In the genomic region with DNA sequence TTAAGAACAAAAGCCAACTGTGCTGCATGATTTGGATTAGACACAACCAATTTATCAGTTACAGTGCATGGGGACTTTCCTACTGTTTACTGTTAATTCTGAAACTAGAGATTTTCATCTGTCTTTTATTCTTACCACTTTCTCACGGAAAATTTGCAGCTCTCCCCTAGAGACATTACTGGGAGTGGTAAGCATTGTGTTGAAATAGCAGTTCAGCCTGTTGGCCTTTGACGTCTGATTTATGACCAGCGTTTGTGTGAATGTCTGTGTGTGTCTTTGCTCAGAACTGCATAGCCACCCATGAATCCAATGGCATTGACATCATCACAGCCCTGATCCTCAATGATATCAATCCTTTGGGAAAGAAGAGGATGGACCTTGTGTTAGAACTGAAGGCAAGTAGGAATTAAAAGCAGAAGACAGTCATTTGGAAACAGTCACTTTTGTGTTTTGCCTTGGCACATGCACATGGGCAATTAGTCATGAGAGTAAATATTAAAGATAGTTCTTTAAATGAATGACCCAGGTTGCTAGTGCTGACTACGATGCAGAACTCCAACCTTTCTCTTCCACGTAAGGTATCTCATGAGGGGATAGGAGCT, we compare ENCODE assay signal across 1 cellular context.
TF ChIP-seq lines count a peak whose summit lies in the region.

No MANE protein-coding gene starts in this region.

TF ChIP-seq in GM12878, 131 proteins besides CTCF, POLR2A, EP300 and RAD21 (continued from another document and continues in another):
- TF ChIP-seq, protein P1, sequence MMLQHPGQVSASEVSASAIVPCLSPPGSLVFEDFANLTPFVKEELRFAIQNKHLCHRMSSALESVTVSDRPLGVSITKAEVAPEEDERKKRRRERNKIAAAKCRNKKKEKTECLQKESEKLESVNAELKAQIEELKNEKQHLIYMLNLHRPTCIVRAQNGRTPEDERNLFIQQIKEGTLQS (IDR thresholded peaks at IDR 0.05; ENCODE audit: borderline replicate concordance, extremely low read depth, low read depth, low read length), result no peak
- TF ChIP-seq KAT2A (conservative IDR thresholded peaks at IDR 0.05; ENCODE audit: control insufficient read depth, low read depth, low read length) (no peak), ATF7 (IDR thresholded peaks at IDR 0.05; ENCODE audit: low read depth) (peak; percentile 90), STAT1 (conservative IDR thresholded peaks at IDR 0.05) (no peak), CHD2 (IDR thresholded peaks at IDR 0.05; ENCODE audit: borderline replicate concordance, low read depth, low read length) (peak; percentile 64), PML (IDR thresholded peaks at IDR 0.05; ENCODE audit: low read length) (no peak), NR2C1 (IDR thresholded peaks at IDR 0.05) (peak; percentile 26; the same call in 1 of the 2 replicates), SPI1 (IDR thresholded peaks at IDR 0.05; ENCODE audit: borderline replicate concordance, insufficient read depth, low read depth, low read length) (no peak), YBX1 (IDR thresholded peaks at IDR 0.05) (0 out of 2 replicates have a peak, but pooled peaks have one; percentile 27), TARDBP (IDR thresholded peaks at IDR 0.05; ENCODE audit: borderline replicate concordance) (no peak), IKZF1 (conservative IDR thresholded peaks at IDR 0.05) (peak; percentile 93), MTA2 (IDR thresholded peaks at IDR 0.05; ENCODE audit: low read depth) (peak; percentile 90), RUNX3 (IDR thresholded peaks at IDR 0.05; ENCODE audit: low read length) (peak; percentile 88), ZBED1 (IDR thresholded peaks at IDR 0.05; ENCODE audit: borderline replicate concordance) (peak; percentile 70; the same call in 1 of the 2 replicates), SIX5 (IDR thresholded peaks at IDR 0.05; ENCODE audit: low read depth, low read length, severe bottlenecking) (no peak), EGR1 (IDR thresholded peaks at IDR 0.05; ENCODE audit: borderline replicate concordance in 1 of 2, low read depth in 2 of 2, low read length in 2 of 2) (no peak), BHLHE40 (IDR thresholded peaks at IDR 0.05; ENCODE audit: borderline replicate concordance in 1 of 2, low read depth in 2 of 2, low read length in 1 of 2) (peak; percentile 70 to 77), TAF1 (IDR thresholded peaks at IDR 0.05; ENCODE audit: borderline replicate concordance, low read depth, low read length) (no peak), TCF3 (IDR thresholded peaks at IDR 0.05; ENCODE audit: borderline replicate concordance, insufficient read depth, low read depth, low read length) (no peak), ZSCAN29 (IDR thresholded peaks at IDR 0.05) (no peak), RELA (IDR thresholded peaks at IDR 0.05; ENCODE audit: borderline replicate concordance, partially characterized antibody) (peak; percentile 77), MYC (IDR thresholded peaks at IDR 0.05; ENCODE audit: insufficient read depth, insufficient read length, insufficient replicate concordance, low read length, severe bottlenecking) (no peak), SMARCA5 (IDR thresholded peaks at IDR 0.05) (peak; percentile 81; the same call in 1 of the 2 replicates), ZNF217 (IDR thresholded peaks at IDR 0.05) (no peak; the same call in 1 of the 2 replicates), RB1 (IDR thresholded peaks at IDR 0.05; ENCODE audit: borderline replicate concordance) (no peak; the same call in 1 of the 2 replicates), CBFB (IDR thresholded peaks at IDR 0.05; ENCODE audit: low read depth) (peak; percentile 86), BCL11A (IDR thresholded peaks at IDR 0.05; ENCODE audit: low read depth, low read length) (peak; percentile 71)
- TF ChIP-seq, protein P2, sequence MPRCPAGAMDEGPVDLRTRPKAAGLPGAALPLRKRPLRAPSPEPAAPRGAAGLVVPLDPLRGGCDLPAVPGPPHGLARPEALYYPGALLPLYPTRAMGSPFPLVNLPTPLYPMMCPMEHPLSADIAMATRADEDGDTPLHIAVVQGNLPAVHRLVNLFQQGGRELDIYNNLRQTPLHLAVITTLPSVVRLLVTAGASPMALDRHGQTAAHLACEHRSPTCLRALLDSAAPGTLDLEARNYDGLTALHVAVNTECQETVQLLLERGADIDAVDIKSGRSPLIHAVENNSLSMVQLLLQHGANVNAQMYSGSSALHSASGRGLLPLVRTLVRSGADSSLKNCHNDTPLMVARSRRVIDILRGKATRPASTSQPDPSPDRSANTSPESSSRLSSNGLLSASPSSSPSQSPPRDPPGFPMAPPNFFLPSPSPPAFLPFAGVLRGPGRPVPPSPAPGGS (IDR thresholded peaks at IDR 0.05; ENCODE audit: borderline replicate concordance, insufficient read depth, low read depth, low read length, poor library complexity, severe bottlenecking), result peak; percentile 100
- TF ChIP-seq, protein P3, sequence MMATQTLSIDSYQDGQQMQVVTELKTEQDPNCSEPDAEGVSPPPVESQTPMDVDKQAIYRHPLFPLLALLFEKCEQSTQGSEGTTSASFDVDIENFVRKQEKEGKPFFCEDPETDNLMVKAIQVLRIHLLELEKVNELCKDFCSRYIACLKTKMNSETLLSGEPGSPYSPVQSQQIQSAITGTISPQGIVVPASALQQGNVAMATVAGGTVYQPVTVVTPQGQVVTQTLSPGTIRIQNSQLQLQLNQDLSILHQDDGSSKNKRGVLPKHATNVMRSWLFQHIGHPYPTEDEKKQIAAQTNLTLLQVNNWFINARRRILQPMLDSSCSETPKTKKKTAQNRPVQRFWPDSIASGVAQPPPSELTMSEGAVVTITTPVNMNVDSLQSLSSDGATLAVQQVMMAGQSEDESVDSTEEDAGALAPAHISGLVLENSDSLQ (IDR thresholded peaks at IDR 0.05), result peak; percentile 88
- TF ChIP-seq, protein P4, sequence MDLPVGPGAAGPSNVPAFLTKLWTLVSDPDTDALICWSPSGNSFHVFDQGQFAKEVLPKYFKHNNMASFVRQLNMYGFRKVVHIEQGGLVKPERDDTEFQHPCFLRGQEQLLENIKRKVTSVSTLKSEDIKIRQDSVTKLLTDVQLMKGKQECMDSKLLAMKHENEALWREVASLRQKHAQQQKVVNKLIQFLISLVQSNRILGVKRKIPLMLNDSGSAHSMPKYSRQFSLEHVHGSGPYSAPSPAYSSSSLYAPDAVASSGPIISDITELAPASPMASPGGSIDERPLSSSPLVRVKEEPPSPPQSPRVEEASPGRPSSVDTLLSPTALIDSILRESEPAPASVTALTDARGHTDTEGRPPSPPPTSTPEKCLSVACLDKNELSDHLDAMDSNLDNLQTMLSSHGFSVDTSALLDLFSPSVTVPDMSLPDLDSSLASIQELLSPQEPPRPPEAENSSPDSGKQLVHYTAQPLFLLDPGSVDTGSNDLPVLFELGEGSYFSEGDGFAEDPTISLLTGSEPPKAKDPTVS (IDR thresholded peaks at IDR 0.05; ENCODE audit: low read depth, low read length), result no peak
- TF ChIP-seq, protein P5, sequence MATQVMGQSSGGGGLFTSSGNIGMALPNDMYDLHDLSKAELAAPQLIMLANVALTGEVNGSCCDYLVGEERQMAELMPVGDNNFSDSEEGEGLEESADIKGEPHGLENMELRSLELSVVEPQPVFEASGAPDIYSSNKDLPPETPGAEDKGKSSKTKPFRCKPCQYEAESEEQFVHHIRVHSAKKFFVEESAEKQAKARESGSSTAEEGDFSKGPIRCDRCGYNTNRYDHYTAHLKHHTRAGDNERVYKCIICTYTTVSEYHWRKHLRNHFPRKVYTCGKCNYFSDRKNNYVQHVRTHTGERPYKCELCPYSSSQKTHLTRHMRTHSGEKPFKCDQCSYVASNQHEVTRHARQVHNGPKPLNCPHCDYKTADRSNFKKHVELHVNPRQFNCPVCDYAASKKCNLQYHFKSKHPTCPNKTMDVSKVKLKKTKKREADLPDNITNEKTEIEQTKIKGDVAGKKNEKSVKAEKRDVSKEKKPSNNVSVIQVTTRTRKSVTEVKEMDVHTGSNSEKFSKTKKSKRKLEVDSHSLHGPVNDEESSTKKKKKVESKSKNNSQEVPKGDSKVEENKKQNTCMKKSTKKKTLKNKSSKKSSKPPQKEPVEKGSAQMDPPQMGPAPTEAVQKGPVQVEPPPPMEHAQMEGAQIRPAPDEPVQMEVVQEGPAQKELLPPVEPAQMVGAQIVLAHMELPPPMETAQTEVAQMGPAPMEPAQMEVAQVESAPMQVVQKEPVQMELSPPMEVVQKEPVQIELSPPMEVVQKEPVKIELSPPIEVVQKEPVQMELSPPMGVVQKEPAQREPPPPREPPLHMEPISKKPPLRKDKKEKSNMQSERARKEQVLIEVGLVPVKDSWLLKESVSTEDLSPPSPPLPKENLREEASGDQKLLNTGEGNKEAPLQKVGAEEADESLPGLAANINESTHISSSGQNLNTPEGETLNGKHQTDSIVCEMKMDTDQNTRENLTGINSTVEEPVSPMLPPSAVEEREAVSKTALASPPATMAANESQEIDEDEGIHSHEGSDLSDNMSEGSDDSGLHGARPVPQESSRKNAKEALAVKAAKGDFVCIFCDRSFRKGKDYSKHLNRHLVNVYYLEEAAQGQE (IDR thresholded peaks at IDR 0.05; ENCODE audit: low read depth, low read length), result no peak
- TF ChIP-seq, protein P6, sequence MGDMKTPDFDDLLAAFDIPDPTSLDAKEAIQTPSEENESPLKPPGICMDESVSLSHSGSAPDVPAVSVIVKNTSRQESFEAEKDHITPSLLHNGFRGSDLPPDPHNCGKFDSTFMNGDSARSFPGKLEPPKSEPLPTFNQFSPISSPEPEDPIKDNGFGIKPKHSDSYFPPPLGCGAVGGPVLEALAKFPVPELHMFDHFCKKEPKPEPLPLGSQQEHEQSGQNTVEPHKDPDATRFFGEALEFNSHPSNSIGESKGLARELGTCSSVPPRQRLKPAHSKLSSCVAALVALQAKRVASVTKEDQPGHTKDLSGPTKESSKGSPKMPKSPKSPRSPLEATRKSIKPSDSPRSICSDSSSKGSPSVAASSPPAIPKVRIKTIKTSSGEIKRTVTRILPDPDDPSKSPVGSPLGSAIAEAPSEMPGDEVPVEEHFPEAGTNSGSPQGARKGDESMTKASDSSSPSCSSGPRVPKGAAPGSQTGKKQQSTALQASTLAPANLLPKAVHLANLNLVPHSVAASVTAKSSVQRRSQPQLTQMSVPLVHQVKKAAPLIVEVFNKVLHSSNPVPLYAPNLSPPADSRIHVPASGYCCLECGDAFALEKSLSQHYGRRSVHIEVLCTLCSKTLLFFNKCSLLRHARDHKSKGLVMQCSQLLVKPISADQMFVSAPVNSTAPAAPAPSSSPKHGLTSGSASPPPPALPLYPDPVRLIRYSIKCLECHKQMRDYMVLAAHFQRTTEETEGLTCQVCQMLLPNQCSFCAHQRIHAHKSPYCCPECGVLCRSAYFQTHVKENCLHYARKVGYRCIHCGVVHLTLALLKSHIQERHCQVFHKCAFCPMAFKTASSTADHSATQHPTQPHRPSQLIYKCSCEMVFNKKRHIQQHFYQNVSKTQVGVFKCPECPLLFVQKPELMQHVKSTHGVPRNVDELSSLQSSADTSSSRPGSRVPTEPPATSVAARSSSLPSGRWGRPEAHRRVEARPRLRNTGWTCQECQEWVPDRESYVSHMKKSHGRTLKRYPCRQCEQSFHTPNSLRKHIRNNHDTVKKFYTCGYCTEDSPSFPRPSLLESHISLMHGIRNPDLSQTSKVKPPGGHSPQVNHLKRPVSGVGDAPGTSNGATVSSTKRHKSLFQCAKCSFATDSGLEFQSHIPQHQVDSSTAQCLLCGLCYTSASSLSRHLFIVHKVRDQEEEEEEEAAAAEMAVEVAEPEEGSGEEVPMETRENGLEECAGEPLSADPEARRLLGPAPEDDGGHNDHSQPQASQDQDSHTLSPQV (IDR thresholded peaks at IDR 0.05), result peak; percentile 97
- TF ChIP-seq, protein P7, sequence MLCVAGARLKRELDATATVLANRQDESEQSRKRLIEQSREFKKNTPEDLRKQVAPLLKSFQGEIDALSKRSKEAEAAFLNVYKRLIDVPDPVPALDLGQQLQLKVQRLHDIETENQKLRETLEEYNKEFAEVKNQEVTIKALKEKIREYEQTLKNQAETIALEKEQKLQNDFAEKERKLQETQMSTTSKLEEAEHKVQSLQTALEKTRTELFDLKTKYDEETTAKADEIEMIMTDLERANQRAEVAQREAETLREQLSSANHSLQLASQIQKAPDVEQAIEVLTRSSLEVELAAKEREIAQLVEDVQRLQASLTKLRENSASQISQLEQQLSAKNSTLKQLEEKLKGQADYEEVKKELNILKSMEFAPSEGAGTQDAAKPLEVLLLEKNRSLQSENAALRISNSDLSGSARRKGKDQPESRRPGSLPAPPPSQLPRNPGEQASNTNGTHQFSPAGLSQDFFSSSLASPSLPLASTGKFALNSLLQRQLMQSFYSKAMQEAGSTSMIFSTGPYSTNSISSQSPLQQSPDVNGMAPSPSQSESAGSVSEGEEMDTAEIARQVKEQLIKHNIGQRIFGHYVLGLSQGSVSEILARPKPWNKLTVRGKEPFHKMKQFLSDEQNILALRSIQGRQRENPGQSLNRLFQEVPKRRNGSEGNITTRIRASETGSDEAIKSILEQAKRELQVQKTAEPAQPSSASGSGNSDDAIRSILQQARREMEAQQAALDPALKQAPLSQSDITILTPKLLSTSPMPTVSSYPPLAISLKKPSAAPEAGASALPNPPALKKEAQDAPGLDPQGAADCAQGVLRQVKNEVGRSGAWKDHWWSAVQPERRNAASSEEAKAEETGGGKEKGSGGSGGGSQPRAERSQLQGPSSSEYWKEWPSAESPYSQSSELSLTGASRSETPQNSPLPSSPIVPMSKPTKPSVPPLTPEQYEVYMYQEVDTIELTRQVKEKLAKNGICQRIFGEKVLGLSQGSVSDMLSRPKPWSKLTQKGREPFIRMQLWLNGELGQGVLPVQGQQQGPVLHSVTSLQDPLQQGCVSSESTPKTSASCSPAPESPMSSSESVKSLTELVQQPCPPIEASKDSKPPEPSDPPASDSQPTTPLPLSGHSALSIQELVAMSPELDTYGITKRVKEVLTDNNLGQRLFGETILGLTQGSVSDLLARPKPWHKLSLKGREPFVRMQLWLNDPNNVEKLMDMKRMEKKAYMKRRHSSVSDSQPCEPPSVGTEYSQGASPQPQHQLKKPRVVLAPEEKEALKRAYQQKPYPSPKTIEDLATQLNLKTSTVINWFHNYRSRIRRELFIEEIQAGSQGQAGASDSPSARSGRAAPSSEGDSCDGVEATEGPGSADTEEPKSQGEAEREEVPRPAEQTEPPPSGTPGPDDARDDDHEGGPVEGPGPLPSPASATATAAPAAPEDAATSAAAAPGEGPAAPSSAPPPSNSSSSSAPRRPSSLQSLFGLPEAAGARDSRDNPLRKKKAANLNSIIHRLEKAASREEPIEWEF (IDR thresholded peaks at IDR 0.05; ENCODE audit: insufficient replicate concordance, low read depth, low read length), result peak; percentile 99
- TF ChIP-seq, protein P8, sequence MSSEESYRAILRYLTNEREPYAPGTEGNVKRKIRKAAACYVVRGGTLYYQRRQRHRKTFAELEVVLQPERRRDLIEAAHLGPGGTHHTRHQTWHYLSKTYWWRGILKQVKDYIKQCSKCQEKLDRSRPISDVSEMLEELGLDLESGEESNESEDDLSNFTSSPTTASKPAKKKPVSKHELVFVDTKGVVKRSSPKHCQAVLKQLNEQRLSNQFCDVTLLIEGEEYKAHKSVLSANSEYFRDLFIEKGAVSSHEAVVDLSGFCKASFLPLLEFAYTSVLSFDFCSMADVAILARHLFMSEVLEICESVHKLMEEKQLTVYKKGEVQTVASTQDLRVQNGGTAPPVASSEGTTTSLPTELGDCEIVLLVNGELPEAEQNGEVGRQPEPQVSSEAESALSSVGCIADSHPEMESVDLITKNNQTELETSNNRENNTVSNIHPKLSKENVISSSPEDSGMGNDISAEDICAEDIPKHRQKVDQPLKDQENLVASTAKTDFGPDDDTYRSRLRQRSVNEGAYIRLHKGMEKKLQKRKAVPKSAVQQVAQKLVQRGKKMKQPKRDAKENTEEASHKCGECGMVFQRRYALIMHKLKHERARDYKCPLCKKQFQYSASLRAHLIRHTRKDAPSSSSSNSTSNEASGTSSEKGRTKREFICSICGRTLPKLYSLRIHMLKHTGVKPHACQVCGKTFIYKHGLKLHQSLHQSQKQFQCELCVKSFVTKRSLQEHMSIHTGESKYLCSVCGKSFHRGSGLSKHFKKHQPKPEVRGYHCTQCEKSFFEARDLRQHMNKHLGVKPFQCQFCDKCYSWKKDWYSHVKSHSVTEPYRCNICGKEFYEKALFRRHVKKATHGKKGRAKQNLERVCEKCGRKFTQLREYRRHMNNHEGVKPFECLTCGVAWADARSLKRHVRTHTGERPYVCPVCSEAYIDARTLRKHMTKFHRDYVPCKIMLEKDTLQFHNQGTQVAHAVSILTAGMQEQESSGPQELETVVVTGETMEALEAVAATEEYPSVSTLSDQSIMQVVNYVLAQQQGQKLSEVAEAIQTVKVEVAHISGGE (CRISPR knock-in tag; IDR thresholded peaks at IDR 0.05), result no peak
